8 cellular contexts compared by ENCODE assay signal in genomic region chr19:46850228-46851203, GRCh38. TPM values are rescaled to one million over a fixed set of nuclear protein-coding genes. Genes with fewer than 3 reads are reported as not detected.
DNase-seq lines count a peak whose midpoint lies in the region; ATAC-seq and TF ChIP-seq lines count a peak whose summit lies in the region.

TSS of gene AP2S1 (minus strand) at chr19:46850846. CDS start at chr19:46850766, 80 bp downstream.

- no peaks in the 10 kb centered on the region for H3K36me3 ChIP-seq in smooth muscle cell (ENCODE audit: low read depth)

- peaks cover 14% of the 10 kb centered on the region for H3K27me3 Mint-ChIP-seq in WTC11 (ENCODE audit: low read depth)

- POLR2A ChIA-PET in AG04450 (lab: Yijun Ruan, JAX): interaction anchor here (0.6 to 1.2 kb wide), 9 partner anchors 10 to 394 kb away, joined by 3 to 7 read pairs (median 4); partner anchors contain the start of genes SLC1A5 and ZC3H4
- POLR2A ChIA-PET in WTC11 (lab: Charles Lee): interaction anchor here (0.6 to 1.4 kb wide), 5 partner anchors 10 to 185 kb away, joined by 3 to 6 read pairs (median 4); partner anchors contain the start of genes ARHGAP35 and SLC1A5

- peak within 1 kb of the TSS; percentile 87 for H3K27ac ChIP-seq in AG04450 (ENCODE audit: low read depth, low read length)
- peak within 1 kb of the TSS; percentile 80 for H3K27ac ChIP-seq in smooth muscle cell (ENCODE audit: low read depth)

- peak within 1 kb of the TSS; percentile 99 for H3K27ac Mint-ChIP-seq in WTC11

- peak within 1 kb of the TSS; percentile 91 for H3K4me3 ChIP-seq in AG04450 (ENCODE audit: low read depth, low read length)
- H3K4me3 ChIP-seq in cardiac fibroblast (replicated peaks in 1 of 2; ENCODE audit: low read depth in 2 of 2, low read length in 2 of 2): peak within 1 kb of the TSS; percentile 97
- H3K4me3 ChIP-seq in smooth muscle cell: peak within 1 kb of the TSS; percentile 75

- DNase-seq in AG04450 (ENCODE audit: low read depth, low spot score): peak; percentile 96
- peak; percentile 99 for DNase-seq in NCI-H226
- DNase-seq in WTC11 (ENCODE audit: low spot score): peak; percentile 97
- peak; percentile 100 for DNase-seq in cardiac fibroblast (ENCODE audit: low read depth in 2 of 2)
- DNase-seq in iPS-NIHi7 (ENCODE audit: extremely low spot score): peak; percentile 89
- peak; percentile 73 for DNase-seq in smooth muscle cell (lab: John Stamatoyannopoulos, UW; ENCODE audit: unreplicated experiment)

- peaks cover 20% of the 10 kb centered on the region for H3K79me2 ChIP-seq in smooth muscle cell (ENCODE audit: low read depth)

- H3K27me3 ChIP-seq in AG04450 (ENCODE audit: control insufficient read depth, insufficient read depth, low read length) (no peaks in the 10 kb centered on the region), smooth muscle cell (ENCODE audit: low read depth) (no peaks in the 10 kb centered on the region)

- peak; percentile 92 for ATAC-seq in GM18909 (IDR thresholded peaks at IDR 0.05; ENCODE audit: poor library complexity, unreplicated experiment)
- peak; percentile 94 for ATAC-seq in HG03175 (IDR thresholded peaks at IDR 0.05; ENCODE audit: unreplicated experiment)
- peak; percentile 86 for ATAC-seq in WTC11

- TF ChIP-seq CTCF in AG04450 (IDR thresholded peaks at IDR 0.05; ENCODE audit: low read depth, low read length) (no peak), WTC11 (IDR thresholded peaks at IDR 0.05) (no peak), cardiac fibroblast (IDR thresholded peaks at IDR 0.05; ENCODE audit: low read depth, low read length) (no peak), smooth muscle cell (IDR thresholded peaks at IDR 0.05; ENCODE audit: borderline replicate concordance, insufficient read depth, poor library complexity, severe bottlenecking) (no peak)

- peaks cover 8% of the 10 kb centered on the region for H3K4me1 ChIP-seq in smooth muscle cell (ENCODE audit: low read depth)

- H3K36me3 Mint-ChIP-seq in WTC11: peaks cover 13% of the 10 kb centered on the region

- H3K9ac ChIP-seq in smooth muscle cell (ENCODE audit: low read depth): peak within 1 kb of the TSS; percentile 83

- WGBS in smooth muscle cell (ENCODE audit: low lambda C conversion rate): 2% methylated on average over 48 of the region's 53 CpGs

- H3K4me3 Mint-ChIP-seq in WTC11: peak within 1 kb of the TSS; percentile 95

- peak within 1 kb of the TSS; percentile 95 for H3K4me2 ChIP-seq in smooth muscle cell

- H2AFZ ChIP-seq in smooth muscle cell (ENCODE audit: low read depth): peak within 1 kb of the TSS; percentile 4

- peaks cover 14% of the 10 kb centered on the region for H3K4me1 Mint-ChIP-seq in WTC11

- 0 out of 2 replicates have a peak, but pooled peaks cover 3% of the 10 kb centered on the region for H3K9me3 Mint-ChIP-seq in WTC11

- peaks cover 29% of the 10 kb centered on the region for H4K20me1 ChIP-seq in smooth muscle cell (ENCODE audit: low read depth)

- H3K9me3 ChIP-seq in AG04450 (ENCODE audit: control insufficient read depth, insufficient read depth, low read length) (peaks cover 2% of the 10 kb centered on the region; the same call in 1 of the 2 replicates), smooth muscle cell (replicated peaks; ENCODE audit: low read depth) (no peaks in the 10 kb centered on the region)

- peaks cover 23% of the 10 kb centered on the region for H3F3A ChIP-seq in smooth muscle cell (ENCODE audit: low read depth)

- CTCF ChIA-PET in AG04450 (lab: Charles Lee) (interaction anchor here (1.0 to 1.5 kb wide), 3 partner anchors 10 to 140 kb away, joined by 3 to 7 read pairs (median 4); no protein-coding TSS in a partner anchor), WTC11 (lab: Charles Lee) (interaction anchor here (0.7 to 1.8 kb wide), 8 partner anchors 9 to 97 kb away, joined by 3 to 8 read pairs (median 4); no protein-coding TSS in a partner anchor)

TF ChIP-seq in WTC11, 78 proteins besides CTCF, POLR2A, EP300 and RAD21 (continues in another document):
- TF ChIP-seq ZNF532 (CRISPR knock-in tag; IDR thresholded peaks at IDR 0.05; ENCODE audit: borderline replicate concordance) (no peak), ATF1 (CRISPR knock-in tag; IDR thresholded peaks at IDR 0.05) (no peak), MYBL2 (CRISPR knock-in tag; IDR thresholded peaks at IDR 0.05) (peak; percentile 90), ZNF138 (CRISPR knock-in tag; conservative IDR thresholded peaks at IDR 0.05) (no peak), OVOL2 (CRISPR knock-in tag; IDR thresholded peaks at IDR 0.05; ENCODE audit: borderline replicate concordance) (no peak), E2F4 (CRISPR knock-in tag; IDR thresholded peaks at IDR 0.05; ENCODE audit: borderline replicate concordance, low read depth) (0 out of 2 replicates have a peak, but pooled peaks have one; percentile 32), ARID4B (CRISPR knock-in tag; IDR thresholded peaks at IDR 0.05; ENCODE audit: borderline replicate concordance) (peak; percentile 57; the same call in 1 of the 2 replicates)

RNA-seq across cellular contexts. Expression of gene AP2S1, which starts in this region (rescaled TPM):
- polyA plus RNA-seq in AG04450 (2011; rRNA removed) (148 and 162 TPM in 2 replicates), smooth muscle cell (471 and 488 TPM in 2 replicates)
- 92.4 and 96.9 TPM in 2 replicates for polyA minus RNA-seq in AG04450 (2011; rRNA and poly(A)+ RNA removed)
- total RNA-seq in WTC11 (2021) (232 to 249 TPM (median 234 TPM) in 3 replicates), smooth muscle cell (142 and 204 TPM in 2 replicates)

Comparison
In these comparisons a context has a peak if more than half of its experiments do, and no peak if none do; other contexts are left out.
1. Peak in every context shown above with its lines: DNase-seq, ATAC-seq, H3K4me3 ChIP-seq and H3K27ac ChIP-seq.